Comparison of ENCODE assay signal across 12 cellular contexts in genomic region chr9:4048441-4048840, GRCh38.
DNase-seq lines count a peak whose midpoint lies in the region; ATAC-seq and TF ChIP-seq lines count a peak whose summit lies in the region.
"Had no signal": no experiment of that assay in that cellular context is flagged by ENCODE, and none has a peak within 500 bp of the region (broad histone marks: within the 10 kb centered on the region; RNA-seq: fewer than 3 reads in every experiment).

No MANE protein-coding gene starts in this region.

- no peaks in the 10 kb centered on the region for H3K79me2 ChIP-seq in Karpas-422 (ENCODE audit: low read length)

- peaks cover 10% of the 10 kb centered on the region for H3K4me1 Mint-ChIP-seq in chondrocyte (ENCODE audit: low read depth)
- H3K4me1 Mint-ChIP-seq: activated B cell treated with CpG ODN at 0.5 μM for 24 hours had no signal

- H4K20me1 ChIP-seq in Karpas-422 (ENCODE audit: insufficient read depth, low read depth, low read length), result no peaks in the 10 kb centered on the region

- H3K36me3 ChIP-seq in Karpas-422 (ENCODE audit: insufficient read depth, low read length), result no peaks in the 10 kb centered on the region
- no peaks in the 10 kb centered on the region for H3K36me3 ChIP-seq in adrenal gland (replicated peaks in 1 of 2)
- H3K36me3 ChIP-seq: thyroid gland had no signal

- H3K27ac Mint-ChIP-seq in chondrocyte (ENCODE audit: unreplicated experiment), result no peak overlapping the region
- H3K27ac Mint-ChIP-seq: activated B cell treated with CpG ODN at 0.5 μM for 24 hours had no signal

- no peaks in the 10 kb centered on the region for H3K9me2 ChIP-seq in Karpas-422 (replicated peaks; ENCODE audit: insufficient read depth, low read length)

- H3K36me3 Mint-ChIP-seq in chondrocyte (ENCODE audit: low read depth), result peaks cover 1% of the 10 kb centered on the region

- no peaks in the 10 kb centered on the region for H3K27me3 ChIP-seq in Karpas-422 (ENCODE audit: low read length)
- no peaks in the 10 kb centered on the region for H3K27me3 ChIP-seq in adrenal gland
- H3K27me3 ChIP-seq: thyroid gland had no signal

- H3K4me3 Mint-ChIP-seq in chondrocyte (ENCODE audit: unreplicated experiment), result no peak overlapping the region
- H3K4me3 Mint-ChIP-seq: activated B cell treated with CpG ODN at 0.5 μM for 24 hours had no signal

- no peak overlapping the region for H3K4me3 ChIP-seq in Karpas-422 (ENCODE audit: low read length)
- no peak overlapping the region for H3K4me3 ChIP-seq in adrenal gland
- H3K4me3 ChIP-seq: K562, thyroid gland had no signal

- H3K27me3 Mint-ChIP-seq in chondrocyte (ENCODE audit: low read depth), result no peaks in the 10 kb centered on the region

- H3K9ac ChIP-seq in Karpas-422 (ENCODE audit: low read length), result no peak overlapping the region

- H3K4me1 ChIP-seq in Karpas-422 (ENCODE audit: low read length) (no peaks in the 10 kb centered on the region), adrenal gland (replicated peaks in 1 of 2) (no peaks in the 10 kb centered on the region)

- TF ChIP-seq POLR2A in adrenal gland (IDR thresholded peaks at IDR 0.05), result no peak

- H3K9me3 Mint-ChIP-seq in chondrocyte (ENCODE audit: low read depth), result no peaks in the 10 kb centered on the region
- H3K9me3 Mint-ChIP-seq: activated B cell treated with CpG ODN at 0.5 μM for 24 hours had no signal

- intact Hi-C loops in adrenal gland (cut with DNase I), result no loop called here

- H3K4me2 ChIP-seq in Karpas-422 (ENCODE audit: low read depth, low read length, poor library complexity, severe bottlenecking), result no peak overlapping the region

- H3K9me3 ChIP-seq in Karpas-422 (ENCODE audit: low read length) (no peaks in the 10 kb centered on the region), adrenal gland (replicated peaks in 1 of 3) (no peaks in the 10 kb centered on the region)
- H3K9me3 ChIP-seq: thyroid gland had no signal

- DNase-seq in Daoy (ENCODE audit: low read depth), result peak; percentile 37
- peak; percentile 61 for DNase-seq in Karpas-422
- DNase-seq in chondrocyte (ENCODE audit: low spot score), result no peak
- DNase-seq in medulla oblongata (ENCODE audit: extremely low spot score), result peak; percentile 61
- no peak for DNase-seq in SHP77 treated with DMSO at 0.1 percent for 48 hours (lab: John Stamatoyannopoulos, UW)
- no peak for DNase-seq in adrenal gland
- DNase-seq in activated naive CD4-positive, alpha-beta T cell treated with anti-CD3 and anti-CD28 coated beads, Interleukin-2, amount 50 U/mL, for 16 hours, result no peak
- DNase-seq: activated B cell treated with CpG ODN at 0.5 μM for 24 hours, retina, thyroid gland had no signal

- ATAC-seq in GM21717 (IDR thresholded peaks at IDR 0.05; ENCODE audit: unreplicated experiment), result no peak
- ATAC-seq: K562 had no signal

- no peak overlapping the region for H2AFZ ChIP-seq in Karpas-422 (ENCODE audit: low read length)

- 65 to 72% (median 68%) methylated on average over 2 of the region's 2 CpGs for WGBS in adrenal gland, 4 donors

- H3K27ac ChIP-seq in Karpas-422 (ENCODE audit: low read length) (no peak overlapping the region), adrenal gland (no peak overlapping the region)
- H3K27ac ChIP-seq: thyroid gland had no signal

- peak; percentile 79 for TF ChIP-seq CTCF in chondrocyte (IDR thresholded peaks at IDR 0.05)
- TF ChIP-seq CTCF in adrenal gland (IDR thresholded peaks at IDR 0.05), result peak in 3 of 6 experiments; percentile 13 to 16 (median 14)

Comparison
In these comparisons a context has a peak if more than half of its experiments do, and no peak if none do; other contexts are left out.
1. DNase-seq: peak in Daoy (single experiment), Karpas-422 (single experiment) and medulla oblongata (single experiment); none in chondrocyte (single experiment), SHP77 treated with DMSO at 0.1 percent for 48 hours (single experiment), adrenal gland (0 of 7) and activated naive CD4-positive, alpha-beta T cell treated with anti-CD3 and anti-CD28 coated beads, Interleukin-2, amount 50 U/mL, for 16 hours (single experiment).